In the genomic region with DNA sequence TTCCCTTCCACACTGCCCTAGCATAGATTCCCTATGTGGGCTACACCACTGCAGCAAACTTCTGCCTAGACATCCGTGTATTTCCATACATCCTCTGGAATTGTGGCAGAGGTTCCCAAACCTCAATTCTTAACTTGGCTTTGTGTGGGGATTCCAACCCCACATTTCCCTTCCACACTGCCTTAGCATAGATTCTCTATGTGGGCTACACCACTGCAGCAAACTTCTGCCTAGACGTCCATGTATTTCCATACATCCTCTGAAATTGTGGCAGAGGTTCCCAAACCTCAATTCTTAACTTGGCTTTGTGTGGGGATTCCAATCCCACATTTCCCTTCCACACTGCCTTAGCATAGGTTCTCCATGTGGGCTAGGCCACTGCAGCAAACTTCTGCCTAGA, we compare ENCODE assay signal across 28 cellular contexts. TPM values are rescaled to one million over a fixed set of nuclear protein-coding genes. Genes with fewer than 3 reads are reported as not detected.
"Had no signal": no experiment of that assay in that cellular context is flagged by ENCODE, and none has a peak within 500 bp of the region (broad histone marks: within the 10 kb centered on the region; RNA-seq: fewer than 3 reads in every experiment).

No MANE protein-coding gene starts in this region.

- H3K4me3 ChIP-seq: cardiac muscle cell, SK-N-MC had no signal

- H3K4me3 Mint-ChIP-seq: activated CD4-positive, alpha-beta memory T cell treated with anti-CD3 and anti-CD28 coated beads, Interleukin-2, amount 10 ng/mL, durations not matched to agents 7 days and 5 days; activated CD4-positive, alpha-beta T cell treated with anti-CD3 and anti-CD28 coated beads for 36 hours; activated naive CD4-positive, alpha-beta T cell treated with anti-CD3 and anti-CD28 coated beads, Interleukin-2, amount 10 ng/mL, durations not matched to agents 7 days and 5 days; activated naive CD8-positive, alpha-beta T cell treated with anti-CD3 and anti-CD28 coated beads for 36 hours; activated T-helper 17 cell treated with anti-CD3 and anti-CD28 coated beads, Interleukin-2, amount 50 U/mL, for 72 hours; T-cell had no signal

- H3K27me3 Mint-ChIP-seq: activated CD4-positive, alpha-beta memory T cell treated with anti-CD3 and anti-CD28 coated beads, Interleukin-2, amount 10 ng/mL, durations not matched to agents 7 days and 5 days; activated CD4-positive, alpha-beta T cell treated with anti-CD3 and anti-CD28 coated beads for 36 hours; activated naive CD4-positive, alpha-beta T cell treated with anti-CD3 and anti-CD28 coated beads, Interleukin-2, amount 10 ng/mL, durations not matched to agents 7 days and 5 days; activated naive CD8-positive, alpha-beta T cell treated with anti-CD3 and anti-CD28 coated beads for 36 hours; activated T-helper 17 cell treated with anti-CD3 and anti-CD28 coated beads, Interleukin-2, amount 50 U/mL, for 72 hours; T-cell had no signal

- ATAC-seq: activated CD4-positive, alpha-beta T cell treated with anti-CD3 and anti-CD28 coated beads for 36 hours; activated T-helper 17 cell treated with anti-CD3 and anti-CD28 coated beads, Interleukin-2, amount 50 U/mL, for 72 hours; Panc1; Right ventricle myocardium inferior; T-cell had no signal

- DNase-seq: activated CD4-positive, alpha-beta memory T cell treated with anti-CD3 and anti-CD28 coated beads, Interleukin-2, amount 10 ng/mL, durations not matched to agents 7 days and 5 days; activated CD4-positive, alpha-beta T cell treated with anti-CD3 and anti-CD28 coated beads for 36 hours; activated CD4-positive, alpha-beta T cell treated with anti-CD3 and anti-CD28 coated beads, Interleukin-2, amount 50 U/mL, for 1 hour; activated gamma-delta T cell; activated naive CD4-positive, alpha-beta T cell treated with anti-CD3 and anti-CD28 coated beads, Interleukin-2, amount 10 ng/mL, durations not matched to agents 7 days and 5 days; activated naive CD8-positive, alpha-beta T cell treated with anti-CD3 and anti-CD28 coated beads for 36 hours; activated T-cell treated with anti-CD3 and anti-CD28 coated beads for 4 hours; activated T-cell treated with anti-CD3 and anti-CD28 coated beads, Interleukin-2, amount 50 U/mL, for 48 hours; brain microvascular endothelial cell; MV-4-11; NCI-H1092 treated with DMSO at 0.1 percent for 48 hours; NCI-H1417 treated with DMSO at 0.1 percent for 48 hours; NCI-H1694 treated with DMSO at 0.1 percent for 48 hours; NCI-H2029 treated with DMSO at 0.1 percent for 48 hours; NCI-H2171; NCI-H2227 treated with DMSO at 0.1 percent for 48 hours; NCI-H69; NK-92 treated with Interleukin-12 subunit alpha and Interleukin-12 subunit beta, amount 100 ng/mL, for 24 hours; OCI-M1; RPMI8226; T-cell; WERI-Rb-1 had no signal

- H3K4me1 Mint-ChIP-seq: activated CD4-positive, alpha-beta memory T cell treated with anti-CD3 and anti-CD28 coated beads, Interleukin-2, amount 10 ng/mL, durations not matched to agents 7 days and 5 days; activated CD4-positive, alpha-beta T cell treated with anti-CD3 and anti-CD28 coated beads for 36 hours; activated naive CD4-positive, alpha-beta T cell treated with anti-CD3 and anti-CD28 coated beads, Interleukin-2, amount 10 ng/mL, durations not matched to agents 7 days and 5 days; activated naive CD8-positive, alpha-beta T cell treated with anti-CD3 and anti-CD28 coated beads for 36 hours; activated T-helper 17 cell treated with anti-CD3 and anti-CD28 coated beads, Interleukin-2, amount 50 U/mL, for 72 hours; T-cell had no signal

- H3K27ac Mint-ChIP-seq: activated CD4-positive, alpha-beta memory T cell treated with anti-CD3 and anti-CD28 coated beads, Interleukin-2, amount 10 ng/mL, durations not matched to agents 7 days and 5 days; activated CD4-positive, alpha-beta T cell treated with anti-CD3 and anti-CD28 coated beads for 36 hours; activated naive CD4-positive, alpha-beta T cell treated with anti-CD3 and anti-CD28 coated beads, Interleukin-2, amount 10 ng/mL, durations not matched to agents 7 days and 5 days; activated naive CD8-positive, alpha-beta T cell treated with anti-CD3 and anti-CD28 coated beads for 36 hours; activated T-helper 17 cell treated with anti-CD3 and anti-CD28 coated beads, Interleukin-2, amount 50 U/mL, for 72 hours; T-cell had no signal

- H3K27ac ChIP-seq: brain microvascular endothelial cell, cardiac muscle cell, KMS-11, SK-N-MC, WERI-Rb-1 had no signal

- H3K27me3 ChIP-seq: brain microvascular endothelial cell, cardiac muscle cell had no signal

- H3K4me2 ChIP-seq: KMS-11 had no signal

- H3K36me3 ChIP-seq: brain microvascular endothelial cell, cardiac muscle cell had no signal

RNA-seq across cellular contexts. Expression of a gene that starts 39.4 kb away (rescaled TPM):
- total RNA-seq: Right ventricle myocardium inferior, T-cell had no signal
